1 cellular context compared by ENCODE assay signal in the genomic region with DNA sequence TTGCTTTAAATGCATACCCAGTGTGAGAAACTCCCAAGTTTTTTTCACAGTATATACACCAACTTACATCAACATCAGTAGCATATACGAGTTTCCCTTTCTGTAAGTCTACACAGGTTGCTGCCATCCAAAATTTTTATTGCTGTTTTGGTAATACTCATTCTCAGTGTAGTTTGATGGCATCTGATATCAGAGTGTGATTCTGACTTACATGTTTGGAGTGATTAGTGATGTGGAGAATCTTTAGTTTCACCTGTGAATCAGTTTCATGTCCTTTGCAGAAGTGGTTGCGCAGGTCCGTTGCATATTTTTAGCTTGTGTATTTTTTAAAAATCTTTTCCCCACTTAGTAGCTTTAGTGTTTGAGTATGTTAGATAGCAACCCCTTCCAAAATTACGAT.
TF ChIP-seq lines count a peak whose summit lies in the region.

No MANE protein-coding gene starts in this region.

TF ChIP-seq in GM12878, 131 proteins besides CTCF, POLR2A, EP300 and RAD21 (continued from another document):
- TF ChIP-seq, protein P1, sequence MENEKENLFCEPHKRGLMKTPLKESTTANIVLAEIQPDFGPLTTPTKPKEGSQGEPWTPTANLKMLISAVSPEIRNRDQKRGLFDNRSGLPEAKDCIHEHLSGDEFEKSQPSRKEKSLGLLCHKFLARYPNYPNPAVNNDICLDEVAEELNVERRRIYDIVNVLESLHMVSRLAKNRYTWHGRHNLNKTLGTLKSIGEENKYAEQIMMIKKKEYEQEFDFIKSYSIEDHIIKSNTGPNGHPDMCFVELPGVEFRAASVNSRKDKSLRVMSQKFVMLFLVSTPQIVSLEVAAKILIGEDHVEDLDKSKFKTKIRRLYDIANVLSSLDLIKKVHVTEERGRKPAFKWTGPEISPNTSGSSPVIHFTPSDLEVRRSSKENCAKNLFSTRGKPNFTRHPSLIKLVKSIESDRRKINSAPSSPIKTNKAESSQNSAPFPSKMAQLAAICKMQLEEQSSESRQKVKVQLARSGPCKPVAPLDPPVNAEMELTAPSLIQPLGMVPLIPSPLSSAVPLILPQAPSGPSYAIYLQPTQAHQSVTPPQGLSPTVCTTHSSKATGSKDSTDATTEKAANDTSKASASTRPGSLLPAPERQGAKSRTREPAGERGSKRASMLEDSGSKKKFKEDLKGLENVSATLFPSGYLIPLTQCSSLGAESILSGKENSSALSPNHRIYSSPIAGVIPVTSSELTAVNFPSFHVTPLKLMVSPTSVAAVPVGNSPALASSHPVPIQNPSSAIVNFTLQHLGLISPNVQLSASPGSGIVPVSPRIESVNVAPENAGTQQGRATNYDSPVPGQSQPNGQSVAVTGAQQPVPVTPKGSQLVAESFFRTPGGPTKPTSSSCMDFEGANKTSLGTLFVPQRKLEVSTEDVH (IDR thresholded peaks at IDR 0.05; ENCODE audit: low read depth, partially characterized antibody) = no peak
- TF ChIP-seq, protein P2, sequence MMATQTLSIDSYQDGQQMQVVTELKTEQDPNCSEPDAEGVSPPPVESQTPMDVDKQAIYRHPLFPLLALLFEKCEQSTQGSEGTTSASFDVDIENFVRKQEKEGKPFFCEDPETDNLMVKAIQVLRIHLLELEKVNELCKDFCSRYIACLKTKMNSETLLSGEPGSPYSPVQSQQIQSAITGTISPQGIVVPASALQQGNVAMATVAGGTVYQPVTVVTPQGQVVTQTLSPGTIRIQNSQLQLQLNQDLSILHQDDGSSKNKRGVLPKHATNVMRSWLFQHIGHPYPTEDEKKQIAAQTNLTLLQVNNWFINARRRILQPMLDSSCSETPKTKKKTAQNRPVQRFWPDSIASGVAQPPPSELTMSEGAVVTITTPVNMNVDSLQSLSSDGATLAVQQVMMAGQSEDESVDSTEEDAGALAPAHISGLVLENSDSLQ (IDR thresholded peaks at IDR 0.05) = no peak
- TF ChIP-seq SPI1 (IDR thresholded peaks at IDR 0.05; ENCODE audit: borderline replicate concordance, insufficient read depth, low read depth, low read length) = peak; percentile 50; the same call in 1 of the 2 replicates
- no peak for TF ChIP-seq RELA (IDR thresholded peaks at IDR 0.05; ENCODE audit: borderline replicate concordance, partially characterized antibody)
- no peak for TF ChIP-seq MTA3 (IDR thresholded peaks at IDR 0.05; ENCODE audit: borderline replicate concordance, low read length)
- TF ChIP-seq ASH2L (IDR thresholded peaks at IDR 0.05; ENCODE audit: borderline replicate concordance, low read depth) = no peak
- no peak for TF ChIP-seq EED (IDR thresholded peaks at IDR 0.05; ENCODE audit: low read depth)
- TF ChIP-seq KAT2A (conservative IDR thresholded peaks at IDR 0.05; ENCODE audit: control insufficient read depth, low read depth, low read length) = no peak
- TF ChIP-seq RUNX3 (IDR thresholded peaks at IDR 0.05; ENCODE audit: low read length) = 0 out of 2 replicates have a peak, but pooled peaks have one; percentile 19
- no peak for TF ChIP-seq KLF5 (IDR thresholded peaks at IDR 0.05; ENCODE audit: partially characterized antibody)
- TF ChIP-seq NFYA (IDR thresholded peaks at IDR 0.05; ENCODE audit: borderline replicate concordance, low read depth, low read length) = no peak
- TF ChIP-seq DPF2 (IDR thresholded peaks at IDR 0.05) = no peak
- 0 out of 2 replicates have a peak, but pooled peaks have one; percentile 46 for TF ChIP-seq FOXM1 (IDR thresholded peaks at IDR 0.05; ENCODE audit: low read depth, low read length)
- TF ChIP-seq NFIC (IDR thresholded peaks at IDR 0.05; ENCODE audit: low read depth, low read length) = 0 out of 2 replicates have a peak, but pooled peaks have one; percentile 25
- no peak for TF ChIP-seq NRF1 (conservative IDR thresholded peaks at IDR 0.05; ENCODE audit: low read depth, low read length)
- TF ChIP-seq, protein P3, sequence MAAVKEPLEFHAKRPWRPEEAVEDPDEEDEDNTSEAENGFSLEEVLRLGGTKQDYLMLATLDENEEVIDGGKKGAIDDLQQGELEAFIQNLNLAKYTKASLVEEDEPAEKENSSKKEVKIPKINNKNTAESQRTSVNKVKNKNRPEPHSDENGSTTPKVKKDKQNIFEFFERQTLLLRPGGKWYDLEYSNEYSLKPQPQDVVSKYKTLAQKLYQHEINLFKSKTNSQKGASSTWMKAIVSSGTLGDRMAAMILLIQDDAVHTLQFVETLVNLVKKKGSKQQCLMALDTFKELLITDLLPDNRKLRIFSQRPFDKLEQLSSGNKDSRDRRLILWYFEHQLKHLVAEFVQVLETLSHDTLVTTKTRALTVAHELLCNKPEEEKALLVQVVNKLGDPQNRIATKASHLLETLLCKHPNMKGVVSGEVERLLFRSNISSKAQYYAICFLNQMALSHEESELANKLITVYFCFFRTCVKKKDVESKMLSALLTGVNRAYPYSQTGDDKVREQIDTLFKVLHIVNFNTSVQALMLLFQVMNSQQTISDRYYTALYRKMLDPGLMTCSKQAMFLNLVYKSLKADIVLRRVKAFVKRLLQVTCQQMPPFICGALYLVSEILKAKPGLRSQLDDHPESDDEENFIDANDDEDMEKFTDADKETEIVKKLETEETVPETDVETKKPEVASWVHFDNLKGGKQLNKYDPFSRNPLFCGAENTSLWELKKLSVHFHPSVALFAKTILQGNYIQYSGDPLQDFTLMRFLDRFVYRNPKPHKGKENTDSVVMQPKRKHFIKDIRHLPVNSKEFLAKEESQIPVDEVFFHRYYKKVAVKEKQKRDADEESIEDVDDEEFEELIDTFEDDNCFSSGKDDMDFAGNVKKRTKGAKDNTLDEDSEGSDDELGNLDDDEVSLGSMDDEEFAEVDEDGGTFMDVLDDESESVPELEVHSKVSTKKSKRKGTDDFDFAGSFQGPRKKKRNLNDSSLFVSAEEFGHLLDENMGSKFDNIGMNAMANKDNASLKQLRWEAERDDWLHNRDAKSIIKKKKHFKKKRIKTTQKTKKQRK (IDR thresholded peaks at IDR 0.05; ENCODE audit: low read depth, low read length) = no peak
TF ChIP-seq in GM12878: peak in this region for 5.
